ENCODE assay signal across 12 cellular contexts in the genomic region with DNA sequence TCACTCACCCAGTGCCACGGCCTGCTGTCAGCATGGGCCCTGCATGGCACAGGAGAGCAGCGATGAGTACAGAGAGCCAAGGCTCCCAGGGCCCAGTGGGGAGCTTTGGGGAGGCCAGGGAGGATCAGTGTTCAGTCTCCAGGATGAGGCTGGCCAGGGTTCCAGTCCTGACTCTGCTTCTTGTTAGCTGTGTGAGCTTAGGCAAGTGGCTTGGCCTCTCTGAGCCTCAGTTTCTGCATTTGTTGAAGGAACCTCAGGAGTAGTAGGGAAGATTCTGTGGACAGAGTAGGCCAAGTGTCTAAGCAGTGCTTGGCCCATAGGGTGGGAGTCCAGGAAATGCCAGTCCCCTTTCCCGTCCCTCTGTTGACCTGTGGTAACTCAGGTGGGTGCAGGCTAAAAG. TPM values are rescaled to one million over a fixed set of nuclear protein-coding genes. Genes with fewer than 3 reads are reported as not detected.
DNase-seq lines count a peak whose midpoint lies in the region; ATAC-seq and TF ChIP-seq lines count a peak whose summit lies in the region.
"Had no signal": no experiment of that assay in that cellular context is flagged by ENCODE, and none has a peak within 500 bp of the region (broad histone marks: within the 10 kb centered on the region; RNA-seq: fewer than 3 reads in every experiment).

No MANE protein-coding gene starts in this region.

- DNase-seq in WTC11 (ENCODE audit: low spot score) (no peak), esophagus muscularis mucosa (ENCODE audit: extremely low spot score) (no peak), ovary (peak in 1 of 5 donors; percentile 45), transverse colon (no peak), foreskin fibroblast (no peak), ureter (ENCODE audit: low spot score) (no peak)
- DNase-seq: activated CD4-positive, alpha-beta memory T cell treated with anti-CD3 and anti-CD28 coated beads, Interleukin-2, amount 10 ng/mL, durations not matched to agents 7 days and 5 days; activated gamma-delta T cell treated with Interleukin-2 at 50 U/mL for 16 hours; NCI-H1092 had no signal

- H3K27ac ChIP-seq in esophagus muscularis mucosa (replicated peaks in 1 of 4) (peak overlapping the region; percentile 95 to 97 (median 96)), ovary (peak overlapping the region; percentile 76 to 85), transverse colon (peak overlapping the region; percentile 74 to 91 (median 86))
- H3K27ac ChIP-seq: neutrophil had no signal

- TF ChIP-seq POLR2A in esophagus muscularis mucosa (IDR thresholded peaks at IDR 0.05; ENCODE audit: low read depth) (no peak), ovary (IDR thresholded peaks at IDR 0.05) (no peak), transverse colon (IDR thresholded peaks at IDR 0.05) (no peak)

- intact Hi-C loops in esophagus muscularis mucosa (cut with DNase I) (no loop called here), ovary (cut with DNase I) (loop anchor here in 1 of 4 donors (2.0 kb wide), 1 partner anchor 103 kb away; a partner anchor contains a TSS), transverse colon (cut with DNase I; ENCODE audit: low total_unique reads) (loop anchor here (5.0 kb wide), 1 partner anchor 41 kb away; a partner anchor contains a TSS)

- no peak for TF ChIP-seq EP300 in esophagus muscularis mucosa (IDR thresholded peaks at IDR 0.05)
- no peak for TF ChIP-seq EP300 in ovary (IDR thresholded peaks at IDR 0.05)
- no peak for TF ChIP-seq EP300 in transverse colon (IDR thresholded peaks at IDR 0.05; ENCODE audit: low read depth)

- H3K4me3 ChIP-seq in esophagus muscularis mucosa (peak overlapping the region in 1 of 4 donors; percentile 28), ovary (no peak overlapping the region), transverse colon (no peak overlapping the region), foreskin fibroblast (ENCODE audit: low read depth in 1 of 2, low read length in 2 of 2) (no peak overlapping the region)

- no peaks in the 10 kb centered on the region for H3K9me3 Mint-ChIP-seq in WTC11
- H3K9me3 Mint-ChIP-seq: activated CD4-positive, alpha-beta memory T cell treated with anti-CD3 and anti-CD28 coated beads, Interleukin-2, amount 10 ng/mL, durations not matched to agents 7 days and 5 days; T-helper 2 cell treated with Interferon-gamma antibody and Interleukin-4, amounts not matched to agents 5 μg/mL and 100 μg/mL, for 36 hours had no signal

- TF ChIP-seq CTCF in WTC11 (IDR thresholded peaks at IDR 0.05) (no peak), esophagus muscularis mucosa (IDR thresholded peaks at IDR 0.05) (peak in 1 of 3 experiments; percentile 1), ovary (IDR thresholded peaks at IDR 0.05) (no peak), transverse colon (IDR thresholded peaks at IDR 0.05) (no peak), foreskin fibroblast (IDR thresholded peaks at IDR 0.05; ENCODE audit: low read depth, low read length) (no peak)

- CTCF ChIA-PET in WTC11 (lab: Charles Lee) = interaction anchor here (1.0 to 3.4 kb wide), 4 partner anchors 30 to 167 kb away, joined by 3 to 11 read pairs (median 6); no protein-coding TSS in a partner anchor

- peak overlapping the region; percentile 38; the same call in 1 of the 2 replicates for H3K27ac Mint-ChIP-seq in WTC11
- H3K27ac Mint-ChIP-seq: activated CD4-positive, alpha-beta memory T cell treated with anti-CD3 and anti-CD28 coated beads, Interleukin-2, amount 10 ng/mL, durations not matched to agents 7 days and 5 days; T-helper 2 cell treated with Interferon-gamma antibody and Interleukin-4, amounts not matched to agents 5 μg/mL and 100 μg/mL, for 36 hours had no signal

- no peaks in the 10 kb centered on the region for H3K27me3 Mint-ChIP-seq in WTC11 (ENCODE audit: low read depth)
- H3K27me3 Mint-ChIP-seq: activated CD4-positive, alpha-beta memory T cell treated with anti-CD3 and anti-CD28 coated beads, Interleukin-2, amount 10 ng/mL, durations not matched to agents 7 days and 5 days had no signal

- no peak for ATAC-seq in WTC11
- no peak for ATAC-seq in GM21381 (IDR thresholded peaks at IDR 0.05; ENCODE audit: unreplicated experiment)

- peaks cover 26% of the 10 kb centered on the region for H3K4me1 Mint-ChIP-seq in WTC11

- H3K36me3 ChIP-seq in esophagus muscularis mucosa (no peaks in the 10 kb centered on the region), ovary (no peaks in the 10 kb centered on the region), transverse colon (no peaks in the 10 kb centered on the region)
- H3K36me3 ChIP-seq: neutrophil had no signal

- H3K9me3 ChIP-seq in esophagus muscularis mucosa = no peaks in the 10 kb centered on the region
- H3K9me3 ChIP-seq in ovary = no peaks in the 10 kb centered on the region
- no peaks in the 10 kb centered on the region for H3K9me3 ChIP-seq in transverse colon
- H3K9me3 ChIP-seq: neutrophil had no signal

- POLR2A ChIA-PET in WTC11 (lab: Charles Lee) = no interaction called here

- H3K36me3 Mint-ChIP-seq in WTC11 = no peaks in the 10 kb centered on the region

- WGBS in esophagus muscularis mucosa = 79% methylated on average over 1 of the region's 3 CpGs
- WGBS in ovary, 3 donors = 60 to 73% (median 65%) methylated on average over 3 of the region's 3 CpGs
- 91% methylated on average over 3 of the region's 3 CpGs; no CpG with 5 or more reads in 1 of the 2 donors for WGBS in transverse colon (ENCODE audit: low coverage in 1 of 2), 2 donors

- H3K27me3 ChIP-seq in esophagus muscularis mucosa (no peaks in the 10 kb centered on the region), ovary (no peaks in the 10 kb centered on the region), transverse colon (no peaks in the 10 kb centered on the region)

- H3K4me3 Mint-ChIP-seq in WTC11 = no peak overlapping the region
- H3K4me3 Mint-ChIP-seq: activated CD4-positive, alpha-beta memory T cell treated with anti-CD3 and anti-CD28 coated beads, Interleukin-2, amount 10 ng/mL, durations not matched to agents 7 days and 5 days; T-helper 2 cell treated with Interferon-gamma antibody and Interleukin-4, amounts not matched to agents 5 μg/mL and 100 μg/mL, for 36 hours had no signal

- in situ Hi-C loops in transverse colon (cut with MboI; ENCODE audit: low pct_ligation_motif_present in 1 of 4, low pct_unique_long_range_greater_than_20kb in 1 of 4, low sequenced_read_pairs in 3 of 4) = no loop called here

- H3K4me1 ChIP-seq in esophagus muscularis mucosa (peaks cover 69 to 92% (median 89%) of the 10 kb centered on the region in 4 donors), ovary (ENCODE audit: insufficient read depth) (peaks cover 41% of the 10 kb centered on the region), transverse colon (peaks cover 30 to 59% (median 38%) of the 10 kb centered on the region in 4 donors)

TF ChIP-seq in WTC11, 78 proteins besides CTCF, POLR2A, EP300 and RAD21:
- TF ChIP-seq, protein P1, sequence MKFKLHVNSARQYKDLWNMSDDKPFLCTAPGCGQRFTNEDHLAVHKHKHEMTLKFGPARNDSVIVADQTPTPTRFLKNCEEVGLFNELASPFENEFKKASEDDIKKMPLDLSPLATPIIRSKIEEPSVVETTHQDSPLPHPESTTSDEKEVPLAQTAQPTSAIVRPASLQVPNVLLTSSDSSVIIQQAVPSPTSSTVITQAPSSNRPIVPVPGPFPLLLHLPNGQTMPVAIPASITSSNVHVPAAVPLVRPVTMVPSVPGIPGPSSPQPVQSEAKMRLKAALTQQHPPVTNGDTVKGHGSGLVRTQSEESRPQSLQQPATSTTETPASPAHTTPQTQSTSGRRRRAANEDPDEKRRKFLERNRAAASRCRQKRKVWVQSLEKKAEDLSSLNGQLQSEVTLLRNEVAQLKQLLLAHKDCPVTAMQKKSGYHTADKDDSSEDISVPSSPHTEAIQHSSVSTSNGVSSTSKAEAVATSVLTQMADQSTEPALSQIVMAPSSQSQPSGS (CRISPR knock-in tag; IDR thresholded peaks at IDR 0.05; ENCODE audit: borderline replicate concordance, low read depth) = no peak
- TF ChIP-seq ZNF138 (CRISPR knock-in tag; conservative IDR thresholded peaks at IDR 0.05) = no peak
- TF ChIP-seq, protein P2, sequence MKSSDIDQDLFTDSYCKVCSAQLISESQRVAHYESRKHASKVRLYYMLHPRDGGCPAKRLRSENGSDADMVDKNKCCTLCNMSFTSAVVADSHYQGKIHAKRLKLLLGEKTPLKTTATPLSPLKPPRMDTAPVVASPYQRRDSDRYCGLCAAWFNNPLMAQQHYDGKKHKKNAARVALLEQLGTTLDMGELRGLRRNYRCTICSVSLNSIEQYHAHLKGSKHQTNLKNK (CRISPR knock-in tag; IDR thresholded peaks at IDR 0.05) = no peak

RNA-seq across cellular contexts. Expression of a gene that starts 39.5 kb away (rescaled TPM):
- total RNA-seq in WTC11 (2021) (89.8 to 101 TPM (median 97.1 TPM) in 3 replicates), esophagus muscularis mucosa (100 to 1,000 TPM; 105 to 161 (median 145) TPM), ovary (100 to 1,000 TPM in 2 of 7 donors, 10 to 100 TPM in 5; 41.7 to 132 (median 92.3) TPM), transverse colon (100 to 1,000 TPM; 125 to 252 (median 184) TPM), ureter (140 TPM)
- polyA plus RNA-seq in ovary = 100 to 1,000 TPM in 1 of 2 donors, 10 to 100 TPM in 1; 76.4 to 147 TPM
